In the genomic region with DNA sequence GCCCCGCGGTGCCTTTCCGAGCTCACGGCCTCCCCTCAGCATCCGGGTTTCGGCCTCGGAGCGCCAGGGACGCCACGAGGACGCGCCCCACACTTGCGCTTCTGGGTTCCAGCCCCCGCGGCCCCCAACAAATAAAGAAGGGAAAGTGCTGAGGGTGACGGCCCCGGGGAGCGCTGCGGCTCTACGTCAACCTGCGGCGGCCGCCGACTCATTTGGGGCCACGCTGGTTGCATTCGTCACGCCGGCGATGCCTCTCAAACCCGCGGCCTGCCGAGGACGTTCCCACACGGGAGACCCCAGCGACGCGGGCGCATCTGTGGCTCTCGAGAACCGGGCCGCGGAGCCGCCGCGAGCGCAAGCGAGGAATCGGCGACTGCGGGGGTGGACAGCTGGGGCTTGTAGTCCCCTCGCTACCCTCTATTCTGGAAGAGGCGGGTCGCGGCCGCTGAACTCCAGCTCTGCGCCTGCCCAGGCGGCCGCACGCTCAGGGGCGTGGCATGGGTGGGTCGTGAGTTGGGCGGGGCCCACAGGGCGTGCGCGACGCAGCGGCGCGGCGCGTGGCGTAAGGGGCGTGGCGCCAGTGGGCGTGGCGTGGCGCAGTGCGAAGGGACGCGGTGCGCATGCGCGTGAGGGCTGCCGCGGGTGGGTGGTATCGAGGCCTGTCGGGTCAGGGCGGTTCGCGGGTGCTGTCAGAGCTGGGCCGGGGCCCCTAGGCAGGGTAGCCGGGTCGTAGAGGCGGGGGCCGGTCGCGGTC, we compare ENCODE assay signal across 8 cellular contexts. TPM values are rescaled to one million over a fixed set of nuclear protein-coding genes. Genes with fewer than 3 reads are reported as not detected.
A peak's percentile ranks its signal among the peaks of the same experiment; 100 is the strongest.
DNase-seq lines count a peak whose midpoint lies in the region; ATAC-seq and TF ChIP-seq lines count a peak whose summit lies in the region.

Gene AMZ2, plus strand, starts transcription at position 599 of the 754 bp plus-strand sequence. CDS start 2,145 bp downstream, outside the sequence.

- TF ChIP-seq CTCF in Peyer's patch (IDR thresholded peaks at IDR 0.05) = no peak

- H3K27me3 ChIP-seq in Peyer's patch = no peaks in the 10 kb centered on the region
- no peaks in the 10 kb centered on the region for H3K27me3 ChIP-seq in muscle layer of colon (ENCODE audit: control insufficient read depth in 1 of 2, insufficient read depth in 2 of 2, low read length in 2 of 2)

- no peaks in the 10 kb centered on the region for H3K9me3 ChIP-seq in KOPT-K1 (ENCODE audit: insufficient read depth, low read length, poor library complexity, severe bottlenecking)
- no peaks in the 10 kb centered on the region for H3K9me3 ChIP-seq in Peyer's patch
- no peaks in the 10 kb centered on the region for H3K9me3 ChIP-seq in muscle layer of colon (ENCODE audit: low read length)

- TF ChIP-seq POLR2A in Peyer's patch (IDR thresholded peaks at IDR 0.05) = peak; percentile 78 to 80

- peaks cover 0 to 13% (median 0%) of the 10 kb centered on the region in 4 donors for H3K4me1 ChIP-seq in Peyer's patch
- peaks cover 7% of the 10 kb centered on the region for H3K4me1 ChIP-seq in muscle layer of colon (ENCODE audit: insufficient read depth, low read length)

- peak within 1 kb of the TSS; percentile 89 for H3K27ac ChIP-seq in KOPT-K1 (ENCODE audit: low read depth, low read length, poor library complexity, severe bottlenecking)
- peak within 1 kb of the TSS; percentile 89 to 99 (median 97) for H3K27ac ChIP-seq in Peyer's patch
- peak within 1 kb of the TSS; percentile 98 for H3K27ac ChIP-seq in muscle layer of colon (ENCODE audit: low read depth, low read length)

- peak; percentile 30 for DNase-seq in DMS79 (lab: John Stamatoyannopoulos, UW)
- peak; percentile 94 to 98 (median 97) for DNase-seq in Peyer's patch
- DNase-seq in activated T-cell treated with anti-CD3 and anti-CD28 coated beads, Interleukin-2, amount 50 U/mL, for 48 hours = peak; percentile 99
- DNase-seq in stimulated activated CD8-positive, alpha-beta memory T cell treated with anti-CD3 and anti-CD28 coated beads, Interleukin-7, amount 100 ng/mL, for 24 hours (ENCODE audit: low read depth) = peak; percentile 93

- ATAC-seq in GM21825 (IDR thresholded peaks at IDR 0.05; ENCODE audit: unreplicated experiment) (peak; percentile 85), esophagus mucosa (peak; percentile 99)

- H3K4me3 ChIP-seq in Peyer's patch (peak within 1 kb of the TSS; percentile 57 to 74 (median 72)), muscle layer of colon (ENCODE audit: low read depth in 1 of 2, low read length in 2 of 2) (peak within 1 kb of the TSS; percentile 71 to 88)

- H3K36me3 ChIP-seq in KOPT-K1 (ENCODE audit: insufficient read depth, low read length) (peaks cover 16% of the 10 kb centered on the region), Peyer's patch (peaks cover 0 to 5% (median 0%) of the 10 kb centered on the region in 3 donors), muscle layer of colon (ENCODE audit: insufficient read depth, low read length) (peaks cover 15% of the 10 kb centered on the region)

- H3K9ac ChIP-seq in muscle layer of colon (ENCODE audit: low read length) = peak within 1 kb of the TSS; percentile 64

RNA-seq across cellular contexts. Expression of gene AMZ2, which starts in this region (rescaled TPM):
- total RNA-seq in Peyer's patch (10 to 100 TPM; 18.0 to 38.8 (median 31.2) TPM), esophagus mucosa (60.5 TPM)

Comparison
In these comparisons a context has a peak if more than half of its experiments do, and no peak if none do; other contexts are left out.
1. Peak in every context shown above with its lines: DNase-seq, ATAC-seq, H3K4me3 ChIP-seq and H3K27ac ChIP-seq.
2. DNase-seq: peak in every context shown above with its lines; median percentile 99 in activated T-cell treated with anti-CD3 and anti-CD28 coated beads, Interleukin-2, amount 50 U/mL, for 48 hours; 97 in Peyer's patch; 93 in stimulated activated CD8-positive, alpha-beta memory T cell treated with anti-CD3 and anti-CD28 coated beads, Interleukin-7, amount 100 ng/mL, for 24 hours; 30 in DMS79.